ENCODE assay signal across 8 cellular contexts in the genomic region with DNA sequence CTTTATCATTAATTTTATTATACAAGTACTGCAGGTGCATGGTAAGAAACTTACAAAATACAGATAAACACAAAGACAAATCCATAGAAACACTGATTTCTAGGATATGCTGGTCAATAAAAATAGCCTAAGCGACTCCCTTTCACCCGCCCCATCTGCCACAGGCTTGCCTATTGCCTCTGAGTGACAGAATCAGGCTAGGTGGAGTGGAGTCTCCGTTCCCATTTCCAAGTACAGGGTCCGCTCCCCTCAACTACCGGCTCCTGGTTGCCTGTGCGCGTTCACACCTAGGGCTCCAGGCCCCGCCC. TPM values are rescaled to one million over a fixed set of nuclear protein-coding genes. Genes with fewer than 3 reads are reported as not detected.
DNase-seq lines count a peak whose midpoint lies in the region; ATAC-seq and TF ChIP-seq lines count a peak whose summit lies in the region.

No MANE protein-coding gene starts in this region.

- H3K9ac ChIP-seq in skeletal muscle tissue (ENCODE audit: low read depth in 1 of 3, low read length in 3 of 3) = peak overlapping the region; percentile 95 to 98 (median 97)

- TF ChIP-seq POLR2A in gastroesophageal sphincter (IDR thresholded peaks at IDR 0.05) = no peak

- peak overlapping the region; percentile 76 for H3K27ac ChIP-seq in WERI-Rb-1
- peak overlapping the region; percentile 72 to 93 (median 90) for H3K27ac ChIP-seq in gastroesophageal sphincter
- peak overlapping the region; percentile 89 for H3K27ac ChIP-seq in skeletal muscle tissue (ENCODE audit: low read depth, low read length)

- peaks cover 6% of the 10 kb centered on the region; the same call in 1 of the 2 replicates for H3K36me3 ChIP-seq in HAP-1 (replicated peaks)
- peaks cover 23% of the 10 kb centered on the region for H3K36me3 ChIP-seq in WERI-Rb-1
- H3K36me3 ChIP-seq in gastroesophageal sphincter = peaks cover 0 to 13% of the 10 kb centered on the region in 2 donors
- H3K36me3 ChIP-seq in skeletal muscle tissue (ENCODE audit: control insufficient read depth in 3 of 3, insufficient read depth in 3 of 3, low read length in 3 of 3) = peaks cover 0 to 3% (median 2%) of the 10 kb centered on the region in 3 donors

- ATAC-seq in gastroesophageal sphincter = no peak
- ATAC-seq in HG03135 (IDR thresholded peaks at IDR 0.05; ENCODE audit: unreplicated experiment) = no peak
- ATAC-seq in GM18519 (IDR thresholded peaks at IDR 0.05; ENCODE audit: low FRiP score, unreplicated experiment) = no peak

- WGBS in gastroesophageal sphincter (ENCODE audit: low coverage in 1 of 2), 2 donors = 28% methylated on average over 3 of the region's 8 CpGs; no CpG with 5 or more reads in 1 of the 2 donors

- no peak for TF ChIP-seq EP300 in gastroesophageal sphincter (IDR thresholded peaks at IDR 0.05)

- no peaks in the 10 kb centered on the region for H3K9me3 ChIP-seq in HAP-1
- H3K9me3 ChIP-seq in WERI-Rb-1 (ENCODE audit: severe bottlenecking) = no peaks in the 10 kb centered on the region
- no peaks in the 10 kb centered on the region for H3K9me3 ChIP-seq in gastroesophageal sphincter
- H3K9me3 ChIP-seq in skeletal muscle tissue (ENCODE audit: control insufficient read depth in 3 of 3, low read length in 3 of 3) = no peaks in the 10 kb centered on the region

- H3K27me3 ChIP-seq in HAP-1 (ENCODE audit: low read depth) (no peaks in the 10 kb centered on the region), WERI-Rb-1 (ENCODE audit: insufficient read depth, low read depth, severe bottlenecking) (no peaks in the 10 kb centered on the region), gastroesophageal sphincter (no peaks in the 10 kb centered on the region), skeletal muscle tissue (ENCODE audit: control insufficient read depth in 3 of 3, insufficient read depth in 3 of 3, low read length in 3 of 3) (no peaks in the 10 kb centered on the region)

- TF ChIP-seq CTCF in WERI-Rb-1 (IDR thresholded peaks at IDR 0.05; ENCODE audit: low read depth, low read length) = no peak
- no peak for TF ChIP-seq CTCF in gastroesophageal sphincter (IDR thresholded peaks at IDR 0.05)

- H3K4me1 ChIP-seq in HAP-1 (peaks cover 20% of the 10 kb centered on the region), gastroesophageal sphincter (peaks cover 0 to 39% (median 12%) of the 10 kb centered on the region in 3 donors), skeletal muscle tissue (ENCODE audit: control insufficient read depth in 3 of 3, insufficient read depth in 3 of 3, low read length in 3 of 3) (peaks cover 23 to 36% (median 31%) of the 10 kb centered on the region in 3 donors)

- in situ Hi-C loops in HAP-1 (cut with MboI; ENCODE audit: low sequenced_read_pairs) = no loop called here

- DNase-seq in HAP-1 (ENCODE audit: low spot score in 2 of 2) (no peak), WERI-Rb-1 (no peak), dermis blood vessel endothelial cell (no peak), NCI-H1048 (lab: John Stamatoyannopoulos, UW) (no peak)

- H3K4me3 ChIP-seq in HAP-1 (peak overlapping the region; percentile 84), WERI-Rb-1 (ENCODE audit: low read depth, low read length) (peak overlapping the region; percentile 80), gastroesophageal sphincter (peak overlapping the region; percentile 82 to 86), skeletal muscle tissue (ENCODE audit: low read length in 3 of 3) (peak overlapping the region; percentile 89 to 99 (median 97))

RNA-seq across cellular contexts. Expression of a gene that starts 0.2 kb away (rescaled TPM):
- total RNA-seq in gastroesophageal sphincter (10 to 100 TPM; 52.2 to 90.7 (median 77.6) TPM), skeletal muscle tissue (50.6 TPM), dermis blood vessel endothelial cell (35.7 and 63.0 TPM in 2 replicates)

RNA-seq across cellular contexts. Expression of a gene that starts 1.7 kb away (rescaled TPM):
- total RNA-seq in gastroesophageal sphincter (10 to 100 TPM; 11.3 to 26.8 (median 22.2) TPM), skeletal muscle tissue (12.0 TPM), dermis blood vessel endothelial cell (39.3 and 61.2 TPM in 2 replicates)
